7 cellular contexts compared by ENCODE assay signal in genomic region chr6:159762681-159763293, GRCh38. TPM values are rescaled to one million over a fixed set of nuclear protein-coding genes. Genes with fewer than 3 reads are reported as not detected.
DNase-seq lines count a peak whose midpoint lies in the region; ATAC-seq and TF ChIP-seq lines count a peak whose summit lies in the region.

No MANE protein-coding gene starts in this region.

- DNase-seq in T-helper 17 cell (peak; percentile 20 to 32 (median 23)), epithelial cell of esophagus (ENCODE audit: low read depth) (peak; percentile 48), AG08395 (ENCODE audit: low spot score) (no peak), NCI-H1436 treated with DMSO at 0.1 percent for 48 hours (lab: John Stamatoyannopoulos, UW) (no peak)
- DNase-seq in naive thymus-derived CD4-positive, alpha-beta T cell, result peak in 3 of 9 donors; percentile 11 to 50 (median 50)

- H3K36me3 ChIP-seq in naive thymus-derived CD4-positive, alpha-beta T cell (ENCODE audit: control insufficient read depth in 2 of 3, insufficient read depth in 3 of 3, low read length in 3 of 3), result peaks cover 0 to 38% (median 7%) of the 10 kb centered on the region in 3 experiments

- no peaks in the 10 kb centered on the region for H3K27me3 Mint-ChIP-seq in T-helper 17 cell
- H3K27me3 Mint-ChIP-seq in naive thymus-derived CD4-positive, alpha-beta T cell, result no peaks in the 10 kb centered on the region

- H3K36me3 Mint-ChIP-seq in T-helper 17 cell (ENCODE audit: low read depth), result peaks cover 3% of the 10 kb centered on the region
- H3K36me3 Mint-ChIP-seq in naive thymus-derived CD4-positive, alpha-beta T cell, result peaks cover 4 to 29% (median 18%) of the 10 kb centered on the region in 5 donors

- TF ChIP-seq CTCF in epithelial cell of esophagus (IDR thresholded peaks at IDR 0.05; ENCODE audit: insufficient read depth, low read depth, low read length, missing control alignments), result no peak

- H3K9me3 Mint-ChIP-seq in naive thymus-derived CD4-positive, alpha-beta T cell, result no peaks in the 10 kb centered on the region

- H3K9me3 ChIP-seq in T-helper 17 cell (ENCODE audit: control insufficient read depth, low read length, poor library complexity, severe bottlenecking), result no peaks in the 10 kb centered on the region
- no peaks in the 10 kb centered on the region for H3K9me3 ChIP-seq in naive thymus-derived CD4-positive, alpha-beta T cell (ENCODE audit: control insufficient read depth in 2 of 3, low read length in 3 of 3)

- peak overlapping the region; percentile 82 for H3K4me3 ChIP-seq in epithelial cell of esophagus (ENCODE audit: low read length)
- H3K4me3 ChIP-seq in naive thymus-derived CD4-positive, alpha-beta T cell (ENCODE audit: low read length), result peak overlapping the region; percentile 99

- H3K27ac ChIP-seq in naive thymus-derived CD4-positive, alpha-beta T cell (ENCODE audit: low read depth, low read length), result peak overlapping the region; percentile 98

- H3K4me1 Mint-ChIP-seq in T-helper 17 cell, result peaks cover 24% of the 10 kb centered on the region
- H3K4me1 Mint-ChIP-seq in naive thymus-derived CD4-positive, alpha-beta T cell, result peaks cover 23 to 48% (median 34%) of the 10 kb centered on the region in 7 donors

- ATAC-seq in GM18511 (IDR thresholded peaks at IDR 0.05; ENCODE audit: unreplicated experiment) (peak; percentile 18), HG02852 (IDR thresholded peaks at IDR 0.05; ENCODE audit: unreplicated experiment) (peak; percentile 4), T-helper 17 cell (peak; percentile 29)
- ATAC-seq in naive thymus-derived CD4-positive, alpha-beta T cell, result peak; percentile 14

- no peaks in the 10 kb centered on the region for H3K27me3 ChIP-seq in naive thymus-derived CD4-positive, alpha-beta T cell (ENCODE audit: control insufficient read depth in 2 of 2, insufficient read depth in 2 of 2, low read length in 2 of 2)

- POLR2A ChIA-PET in naive thymus-derived CD4-positive, alpha-beta T cell (lab: Charles Lee), result interaction anchor here (0.8 to 8.3 kb wide), 7 partner anchors 19 to 70 kb away, joined by 3 to 101 read pairs (median 13); partner anchors contain the start of genes MRPL18, SOD2, TCP1 and WTAP

- H3K4me3 Mint-ChIP-seq in T-helper 17 cell, result peak overlapping the region; percentile 92
- peak overlapping the region; percentile 84 to 97 (median 94) for H3K4me3 Mint-ChIP-seq in naive thymus-derived CD4-positive, alpha-beta T cell

- CTCF ChIA-PET in naive thymus-derived CD4-positive, alpha-beta T cell (lab: Charles Lee), result no interaction called here

- intact Hi-C loops in naive thymus-derived CD4-positive, alpha-beta T cell (cut with micrococcal nuclease), result loop anchor here (1.0 to 5.0 kb wide), 5 partner anchors 27 to 1595 kb away; partner anchors contain the start of genes SOD2 (in 2 of the 2), TCP1 (in 2 of the 2), WTAP (in 2 of the 2) and GTF2H5 (in 1 of the 2)

- H3K4me1 ChIP-seq in naive thymus-derived CD4-positive, alpha-beta T cell (ENCODE audit: control insufficient read depth in 2 of 2, insufficient read depth in 2 of 2, low read length in 2 of 2), result peaks cover 6 to 15% of the 10 kb centered on the region in 2 donors

- peak overlapping the region; percentile 99 for H3K27ac Mint-ChIP-seq in T-helper 17 cell
- H3K27ac Mint-ChIP-seq in naive thymus-derived CD4-positive, alpha-beta T cell, result peak overlapping the region; percentile 93 to 99 (median 97)

RNA-seq across cellular contexts. Expression of gene ACAT2, which starts 0.9 kb away (rescaled TPM):
- 10 to 100 TPM; 26.9 to 34.6 TPM for total RNA-seq in T-helper 17 cell
- total RNA-seq in naive thymus-derived CD4-positive, alpha-beta T cell, result 10 to 100 TPM; 18.5 to 53.9 (median 28.0) TPM
- polyA plus RNA-seq in naive thymus-derived CD4-positive, alpha-beta T cell, result 10 to 100 TPM; 29.1 to 43.1 TPM

RNA-seq across cellular contexts. Expression of gene TCP1, which starts 26.6 kb away (rescaled TPM):
- total RNA-seq in T-helper 17 cell, result 100 to 1,000 TPM; 195 to 196 TPM
- 100 to 1,000 TPM; 147 to 225 (median 154) TPM for total RNA-seq in naive thymus-derived CD4-positive, alpha-beta T cell
- polyA plus RNA-seq in naive thymus-derived CD4-positive, alpha-beta T cell, result 100 to 1,000 TPM in 1 of 2 donors, 10 to 100 TPM in 1; 63.3 to 111 TPM

RNA-seq across cellular contexts. Expression of gene MRPL18, which starts 27.5 kb away (rescaled TPM):
- 10 to 100 TPM; 23.2 to 24.9 TPM for total RNA-seq in T-helper 17 cell
- total RNA-seq in naive thymus-derived CD4-positive, alpha-beta T cell, result 10 to 100 TPM; 18.8 to 67.9 (median 39.4) TPM
- 100 to 1,000 TPM in 1 of 2 donors, 10 to 100 TPM in 1; 90.3 to 122 TPM for polyA plus RNA-seq in naive thymus-derived CD4-positive, alpha-beta T cell

RNA-seq across cellular contexts. Expression of gene WTAP, which starts 35.5 kb away (rescaled TPM):
- total RNA-seq in T-helper 17 cell, result 100 to 1,000 TPM; 159 to 160 TPM
- 100 to 1,000 TPM; 117 to 152 (median 141) TPM for total RNA-seq in naive thymus-derived CD4-positive, alpha-beta T cell
- 100 to 1,000 TPM; 131 to 133 TPM for polyA plus RNA-seq in naive thymus-derived CD4-positive, alpha-beta T cell

RNA-seq across cellular contexts. Expression of gene PNLDC1, which starts 37.3 kb away (rescaled TPM):
- 1 to 10 TPM in 1 of 2 donors, not detected in 1; 1.2 TPM for total RNA-seq in T-helper 17 cell
- total RNA-seq in naive thymus-derived CD4-positive, alpha-beta T cell, result 1 to 10 TPM in 1 of 5 experiments, under 1 TPM in 2, not detected in 2; 0.73 to 1.4 (median 0.97) TPM
- not detected for polyA plus RNA-seq in naive thymus-derived CD4-positive, alpha-beta T cell

Comparison
In these comparisons a context has a peak if more than half of its experiments do, and no peak if none do; other contexts are left out.
1. DNase-seq: peak in T-helper 17 cell (3 of 3) and epithelial cell of esophagus (single experiment); none in AG08395 (single experiment) and NCI-H1436 treated with DMSO at 0.1 percent for 48 hours (single experiment).
2. Peak in every context shown above with its lines, with median percentiles within 50 percentile points of each other: ATAC-seq.